12 cellular contexts compared by ENCODE assay signal in the genomic region with DNA sequence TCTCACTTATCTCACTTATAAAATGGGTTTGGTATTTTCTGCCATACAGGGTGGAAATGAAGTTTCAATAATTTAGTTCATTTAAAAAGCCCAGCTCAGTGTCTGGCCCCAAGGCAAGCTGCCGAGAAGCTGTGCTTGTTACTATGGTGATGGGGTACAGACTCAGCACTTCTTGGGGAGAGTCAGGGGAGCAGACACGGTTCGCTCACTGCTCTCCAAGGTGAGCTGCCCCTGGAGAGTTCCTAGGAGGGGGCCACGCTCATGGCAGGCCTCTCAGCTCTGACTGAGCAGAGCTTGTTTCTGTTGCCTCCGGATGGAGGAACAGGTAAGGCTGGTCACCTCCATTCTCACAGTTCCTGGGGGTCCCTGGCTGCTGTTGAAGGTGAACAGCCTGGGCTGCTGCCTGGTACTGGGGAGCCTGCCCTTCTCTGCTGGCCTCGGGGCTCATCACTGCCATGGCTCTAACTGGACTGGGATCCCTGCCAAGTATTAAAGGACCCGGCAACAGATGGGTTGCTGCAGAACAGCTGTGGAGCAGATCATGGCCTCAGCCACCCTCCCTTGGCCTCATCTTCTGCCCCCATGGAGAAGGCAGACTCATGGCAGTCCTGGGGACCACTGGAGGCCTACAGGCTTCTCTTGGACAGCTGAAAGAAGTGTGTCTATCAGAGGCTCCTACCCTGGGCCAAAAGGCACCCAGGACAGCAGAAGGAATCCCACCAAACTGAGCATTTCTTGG. TPM values are rescaled to one million over a fixed set of nuclear protein-coding genes. Genes with fewer than 3 reads are reported as not detected.
DNase-seq lines count a peak whose midpoint lies in the region; ATAC-seq and TF ChIP-seq lines count a peak whose summit lies in the region.
"Had no signal": no experiment of that assay in that cellular context is flagged by ENCODE, and none has a peak within 500 bp of the region (broad histone marks: within the 10 kb centered on the region; RNA-seq: fewer than 3 reads in every experiment).

No MANE protein-coding gene starts in this region.

- 53 to 58% (median 57%) methylated on average over 7 of the region's 7 CpGs for WGBS in heart left ventricle, 4 donors
- whole genome bisulfite sequencing in stomach, 5 donors, result 49 to 59% (median 54%) methylated on average over 7 of the region's 7 CpGs

- H3K9me3 Mint-ChIP-seq in activated T-cell treated with anti-CD3 and anti-CD28 coated beads, Interleukin-2, amount 50 U/mL, for 24 hours, result no peaks in the 10 kb centered on the region
- no peaks in the 10 kb centered on the region for H3K9me3 Mint-ChIP-seq in activated T-cell treated with anti-CD3 and anti-CD28 coated beads, Interleukin-2, amount 50 U/mL, for 72 hours

- H3K4me1 ChIP-seq in heart left ventricle (peaks cover 3 to 81% (median 70%) of the 10 kb centered on the region in 12 donors), stomach (peaks cover 60 to 93% (median 81%) of the 10 kb centered on the region in 4 donors)

- H3K36me3 ChIP-seq in heart left ventricle (peaks cover 0 to 82% (median 65%) of the 10 kb centered on the region in 9 donors), stomach (peaks cover 52 to 76% (median 75%) of the 10 kb centered on the region in 4 donors)

- TF ChIP-seq CTCF in heart left ventricle (IDR thresholded peaks at IDR 0.05) (no peak), stomach (IDR thresholded peaks at IDR 0.05) (no peak)

- intact Hi-C loops in heart left ventricle (cut with DNase I), result no loop called here
- intact Hi-C loops in stomach (cut with DNase I; ENCODE audit: low total_unique reads), result no loop called here

- no peak for ATAC-seq in activated T-cell treated with anti-CD3 and anti-CD28 coated beads, Interleukin-2, amount 50 U/mL, for 72 hours (replicated peaks in 1 of 2)
- ATAC-seq in heart left ventricle (peak; percentile 1 to 35 (median 22)), HG02852 (IDR thresholded peaks at IDR 0.05; ENCODE audit: unreplicated experiment) (no peak)

- H3K4me1 Mint-ChIP-seq in activated T-cell treated with anti-CD3 and anti-CD28 coated beads, Interleukin-2, amount 50 U/mL, for 24 hours (ENCODE audit: low read depth), result peaks cover 43% of the 10 kb centered on the region
- H3K4me1 Mint-ChIP-seq in activated T-cell treated with anti-CD3 and anti-CD28 coated beads, Interleukin-2, amount 50 U/mL, for 72 hours (ENCODE audit: low read depth), result peaks cover 23% of the 10 kb centered on the region

- DNase-seq in activated T-cell treated with anti-CD3 and anti-CD28 coated beads, Interleukin-2, amount 50 U/mL, for 24 hours, result no peak
- DNase-seq in activated T-cell treated with anti-CD3 and anti-CD28 coated beads, Interleukin-2, amount 50 U/mL, for 72 hours, result no peak
- DNase-seq in NCI-H82 (lab: John Stamatoyannopoulos, UW) (peak; percentile 96), heart left ventricle (peak in 1 of 5 donors; percentile 66), stomach (no peak), NCI-H146 treated with DMSO at 0.1 percent for 48 hours (lab: John Stamatoyannopoulos, UW; ENCODE audit: unreplicated experiment) (no peak), DMS153 (lab: John Stamatoyannopoulos, UW) (no peak)
- DNase-seq: NCI-H146; stimulated activated CD4-positive, alpha-beta T cell treated with anti-CD3 and anti-CD28 coated beads, Interleukin-4, amount 100 ng/mL, for 4 hours had no signal

- H3K27me3 ChIP-seq in heart left ventricle (no peaks in the 10 kb centered on the region), stomach (no peaks in the 10 kb centered on the region)
- H3K27me3 ChIP-seq: thyroid gland had no signal

- peaks cover 99% of the 10 kb centered on the region for H3K36me3 Mint-ChIP-seq in activated T-cell treated with anti-CD3 and anti-CD28 coated beads, Interleukin-2, amount 50 U/mL, for 24 hours (ENCODE audit: low read depth)
- H3K36me3 Mint-ChIP-seq in activated T-cell treated with anti-CD3 and anti-CD28 coated beads, Interleukin-2, amount 50 U/mL, for 72 hours (ENCODE audit: insufficient read depth in 2 of 2), result peaks cover 18 to 28% of the 10 kb centered on the region in 2 donors

- H3K9me3 ChIP-seq in heart left ventricle, result no peaks in the 10 kb centered on the region
- H3K9me3 ChIP-seq in stomach, result no peaks in the 10 kb centered on the region
- H3K9me3 ChIP-seq: thyroid gland had no signal

- H3K27ac Mint-ChIP-seq in activated T-cell treated with anti-CD3 and anti-CD28 coated beads, Interleukin-2, amount 50 U/mL, for 24 hours, result peak overlapping the region; percentile 82
- H3K27ac Mint-ChIP-seq in activated T-cell treated with anti-CD3 and anti-CD28 coated beads, Interleukin-2, amount 50 U/mL, for 72 hours, result no peak overlapping the region

- H3K27ac ChIP-seq in heart left ventricle (peak overlapping the region in 11 of 12 donors; percentile 51 to 91 (median 86)), stomach (peak overlapping the region; percentile 32 to 88 (median 85))

- no peak for TF ChIP-seq POLR2A in heart left ventricle (IDR thresholded peaks at IDR 0.05)
- no peak for TF ChIP-seq POLR2A in stomach (IDR thresholded peaks at IDR 0.05)

- no peak overlapping the region for H3K4me3 Mint-ChIP-seq in activated T-cell treated with anti-CD3 and anti-CD28 coated beads, Interleukin-2, amount 50 U/mL, for 24 hours
- H3K4me3 Mint-ChIP-seq in activated T-cell treated with anti-CD3 and anti-CD28 coated beads, Interleukin-2, amount 50 U/mL, for 72 hours, result no peak overlapping the region

- no peak for TF ChIP-seq EP300 in stomach (IDR thresholded peaks at IDR 0.05)

- H3K4me3 ChIP-seq in heart left ventricle (no peak overlapping the region), stomach (no peak overlapping the region)
- H3K4me3 ChIP-seq: thyroid gland had no signal

- H3K27me3 Mint-ChIP-seq in activated T-cell treated with anti-CD3 and anti-CD28 coated beads, Interleukin-2, amount 50 U/mL, for 24 hours, result no peaks in the 10 kb centered on the region
- no peaks in the 10 kb centered on the region for H3K27me3 Mint-ChIP-seq in activated T-cell treated with anti-CD3 and anti-CD28 coated beads, Interleukin-2, amount 50 U/mL, for 72 hours (ENCODE audit: low read depth)

RNA-seq across cellular contexts. Expression of gene SPATA32, which starts 25.8 kb away (rescaled TPM):
- 1 to 10 TPM; 1.4 to 1.7 TPM for total RNA-seq in activated T-cell treated with anti-CD3 and anti-CD28 coated beads, Interleukin-2, amount 50 U/mL, for 72 hours
- not detected for total RNA-seq in heart left ventricle
- polyA plus RNA-seq in heart left ventricle, result not detected
- total RNA-seq in stomach, result not detected
- polyA plus RNA-seq in stomach, result not detected
- total RNA-seq: endothelial cell of umbilical vein, thyroid gland had no signal
- polyA plus RNA-seq: endothelial cell of umbilical vein had no signal

RNA-seq across cellular contexts. Expression of gene MAP3K14, which starts 29.1 kb away (rescaled TPM):
- 10 to 100 TPM; 71.8 to 78.0 TPM for total RNA-seq in activated T-cell treated with anti-CD3 and anti-CD28 coated beads, Interleukin-2, amount 50 U/mL, for 72 hours
- 10 to 100 TPM in 8 of 9 donors, 1 to 10 TPM in 1; 9.9 to 21.9 (median 12.7) TPM for total RNA-seq in heart left ventricle
- polyA plus RNA-seq in heart left ventricle, result 10 to 100 TPM in 1 of 2 donors, 1 to 10 TPM in 1; 9.0 to 11.2 TPM
- total RNA-seq in stomach, result 10 to 100 TPM in 2 of 5 donors, 1 to 10 TPM in 3; 1.2 to 17.7 (median 9.7) TPM
- polyA plus RNA-seq in stomach, result 10 to 100 TPM in 1 of 3 donors, 1 to 10 TPM in 2; 6.3 to 11.0 (median 6.4) TPM

Comparison
In these comparisons a context has a peak if more than half of its experiments do, and no peak if none do; other contexts are left out.
1. ATAC-seq: peak in heart left ventricle (4 of 4); none in activated T-cell treated with anti-CD3 and anti-CD28 coated beads, Interleukin-2, amount 50 U/mL, for 72 hours (0 of 2) and HG02852 (single experiment).